Comparison of ENCODE assay signal across 24 cellular contexts in genomic region chr10:131708225-131708624, GRCh38.
"Had no signal": no experiment of that assay in that cellular context is flagged by ENCODE, and none has a peak within 500 bp of the region (broad histone marks: within the 10 kb centered on the region; RNA-seq: fewer than 3 reads in every experiment).

No MANE protein-coding gene starts in this region.

- H3K36me3 ChIP-seq: breast epithelium, ovary, sigmoid colon, thyroid gland, uterus had no signal

- H3K4me3 ChIP-seq: breast epithelium, hepatocyte, lung, ovary, sigmoid colon, thyroid gland, uterus had no signal

- H3K27ac Mint-ChIP-seq: activated B cell treated with CpG ODN at 0.5 μM for 24 hours; activated CD8-positive, alpha-beta T cell treated with anti-CD3 and anti-CD28 coated beads for 36 hours; activated naive CD4-positive, alpha-beta T cell treated with anti-CD3 and anti-CD28 coated beads, Interleukin-2, amount 50 U/mL, for 24 hours; activated T-cell treated with anti-CD3 and anti-CD28 coated beads, Interleukin-2, amount 50 U/mL, for 72 hours; dendritic cell treated with granulocyte-macrophage colony-stimulating factor and Interleukin-4, amounts not matched to agents 40 ng/mL and 50 ng/mL, for 4 days; mesothelial cell of epicardium; stimulated activated naive B cell treated with anti-CD40 and anti-IgM and Interleukin-4, amounts not matched to agents 10 μg/mL and 1 μg/mL and 100 μg/mL, for 72 hours; T-helper 2 cell treated with Interferon-gamma antibody and Interleukin-4, amounts not matched to agents 5 μg/mL and 100 μg/mL, for 36 hours had no signal

- H3K4me1 Mint-ChIP-seq: activated B cell treated with CpG ODN at 0.5 μM for 24 hours; activated naive CD4-positive, alpha-beta T cell treated with anti-CD3 and anti-CD28 coated beads, Interleukin-2, amount 50 U/mL, for 24 hours; mesothelial cell of epicardium; neural crest cell; stimulated activated naive B cell treated with anti-CD40 and anti-IgM and Interleukin-4, amounts not matched to agents 10 μg/mL and 1 μg/mL and 100 μg/mL, for 72 hours had no signal

- H3K36me3 Mint-ChIP-seq: mesothelial cell of epicardium had no signal

- H3K27ac ChIP-seq: breast epithelium, hepatocyte, ovary, sigmoid colon, thyroid gland, uterus had no signal

- H3K4me3 Mint-ChIP-seq: activated B cell treated with CpG ODN at 0.5 μM for 24 hours; activated CD8-positive, alpha-beta T cell treated with anti-CD3 and anti-CD28 coated beads for 36 hours; activated naive CD4-positive, alpha-beta T cell treated with anti-CD3 and anti-CD28 coated beads, Interleukin-2, amount 50 U/mL, for 24 hours; activated T-cell treated with anti-CD3 and anti-CD28 coated beads, Interleukin-2, amount 50 U/mL, for 72 hours; dendritic cell treated with granulocyte-macrophage colony-stimulating factor and Interleukin-4, amounts not matched to agents 40 ng/mL and 50 ng/mL, for 4 days; mesothelial cell of epicardium; neural crest cell; stimulated activated naive B cell treated with anti-CD40 and anti-IgM and Interleukin-4, amounts not matched to agents 10 μg/mL and 1 μg/mL and 100 μg/mL, for 72 hours; T-helper 2 cell treated with Interferon-gamma antibody and Interleukin-4, amounts not matched to agents 5 μg/mL and 100 μg/mL, for 36 hours had no signal

- H3K9me3 ChIP-seq: thyroid gland, uterus had no signal

- H2AFZ ChIP-seq: hepatocyte had no signal

- H3K79me2 ChIP-seq: hepatocyte had no signal

- H3K27me3 ChIP-seq: hepatocyte, ovary, thyroid gland, uterus had no signal

- FAIRE-seq: astrocyte, islet of Langerhans had no signal

- H3K4me2 ChIP-seq: hepatocyte had no signal

- H3K4me1 ChIP-seq: breast epithelium, sigmoid colon, thyroid gland, uterus had no signal

- H3K27me3 Mint-ChIP-seq: activated B cell treated with CpG ODN at 0.5 μM for 24 hours had no signal

- ATAC-seq: activated CD8-positive, alpha-beta T cell treated with anti-CD3 and anti-CD28 coated beads for 36 hours; activated T-cell treated with anti-CD3 and anti-CD28 coated beads, Interleukin-2, amount 50 U/mL, for 72 hours; left colon; stimulated activated naive B cell treated with anti-CD40 and anti-IgM and Interleukin-4, amounts not matched to agents 10 μg/mL and 1 μg/mL and 100 μg/mL, for 72 hours had no signal

- DNase-seq: activated B cell treated with CpG ODN at 0.5 μM for 24 hours; activated CD4-positive, alpha-beta T cell treated with anti-CD3 and anti-CD28 coated beads for 4 hours; activated CD8-positive, alpha-beta T cell treated with anti-CD3 and anti-CD28 coated beads for 36 hours; activated gamma-delta T cell; activated T-cell treated with anti-CD3 and anti-CD28 coated beads, Interleukin-2, amount 50 U/mL, for 72 hours; cerebellar nuclear complex; effector memory CD4-positive, alpha-beta T cell; foreskin fibroblast; left colon; ovary; sigmoid colon; stimulated activated naive B cell treated with anti-CD40 and anti-IgM and Interleukin-4, amounts not matched to agents 10 μg/mL and 1 μg/mL and 100 μg/mL, for 72 hours; thyroid gland; uterus had no signal
